In the genomic region with DNA sequence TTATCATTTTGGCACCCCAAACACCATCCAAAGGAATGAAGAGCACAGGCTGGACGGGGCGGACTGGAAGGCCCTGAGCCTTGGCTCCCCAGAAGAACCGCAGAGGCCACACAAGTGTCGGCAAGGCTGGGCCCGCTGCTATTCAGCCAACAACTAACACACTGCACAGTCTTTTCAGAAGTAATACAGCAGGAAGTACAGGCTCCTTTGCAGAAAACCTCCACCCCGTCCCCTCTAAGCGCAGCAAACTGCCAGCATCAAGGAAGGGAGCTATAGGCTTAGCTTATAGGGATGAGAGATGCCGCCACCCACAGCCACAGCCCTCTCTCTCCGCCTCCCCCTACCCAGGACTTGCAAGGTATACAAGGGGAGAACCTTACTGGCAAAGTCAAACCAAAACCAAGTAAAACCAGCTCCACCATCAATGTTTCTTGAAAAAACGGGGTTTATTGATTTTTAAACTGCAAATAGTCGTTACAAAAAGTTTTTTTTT, we compare ENCODE assay signal across 8 cellular contexts. TPM values are rescaled to one million over a fixed set of nuclear protein-coding genes. Genes with fewer than 3 reads are reported as not detected.
DNase-seq lines count a peak whose midpoint lies in the region; ATAC-seq and TF ChIP-seq lines count a peak whose summit lies in the region.

No MANE protein-coding gene starts in this region.

- peaks cover 74% of the 10 kb centered on the region for H3K27me3 Mint-ChIP-seq in HFFc6 (ENCODE audit: insufficient read depth)
- H3K27me3 Mint-ChIP-seq in activated T-cell treated with anti-CD3 and anti-CD28 coated beads, Interleukin-2, amount 50 U/mL, for 72 hours (ENCODE audit: low read depth) = no peaks in the 10 kb centered on the region

- H3K4me1 Mint-ChIP-seq in HFFc6 (ENCODE audit: low read depth) = peaks cover 55% of the 10 kb centered on the region
- H3K4me1 Mint-ChIP-seq in activated T-cell treated with anti-CD3 and anti-CD28 coated beads, Interleukin-2, amount 50 U/mL, for 72 hours (ENCODE audit: low read depth) = peaks cover 67% of the 10 kb centered on the region

- no peaks in the 10 kb centered on the region for H3K27me3 ChIP-seq in skeletal muscle satellite cell (ENCODE audit: control insufficient read depth, insufficient read depth, low read length)
- H3K27me3 ChIP-seq in BE2C = peaks cover 28% of the 10 kb centered on the region
- no peaks in the 10 kb centered on the region for H3K27me3 ChIP-seq in A673 (replicated peaks; ENCODE audit: insufficient read depth, low read depth, low read length, poor library complexity)

- H3K36me3 ChIP-seq in skeletal muscle satellite cell (ENCODE audit: insufficient read depth, low read length) (peaks cover 52% of the 10 kb centered on the region), BE2C (no peaks in the 10 kb centered on the region), A673 (ENCODE audit: insufficient read depth, low read length, poor library complexity, severe bottlenecking) (peaks cover 33% of the 10 kb centered on the region)

- H3K4me1 ChIP-seq in skeletal muscle satellite cell (ENCODE audit: control insufficient read depth, insufficient read depth, low read length) (peaks cover 40% of the 10 kb centered on the region), BE2C (no peaks in the 10 kb centered on the region), A673 (ENCODE audit: insufficient read depth, low read length, poor library complexity, severe bottlenecking) (peaks cover 23% of the 10 kb centered on the region)

- peak overlapping the region; percentile 68 for H3K4me3 Mint-ChIP-seq in HFFc6
- peak overlapping the region; percentile 73 to 86 for H3K4me3 Mint-ChIP-seq in activated T-cell treated with anti-CD3 and anti-CD28 coated beads, Interleukin-2, amount 50 U/mL, for 72 hours

- ATAC-seq in activated T-cell treated with anti-CD3 and anti-CD28 coated beads, Interleukin-2, amount 50 U/mL, for 72 hours (replicated peaks in 1 of 2) = peak; percentile 3 to 6
- ATAC-seq in HG02852 (IDR thresholded peaks at IDR 0.05; ENCODE audit: unreplicated experiment) = no peak

- H3K4me3 ChIP-seq in skeletal muscle satellite cell (ENCODE audit: low read length) (peak overlapping the region; percentile 53), BE2C (ENCODE audit: low read depth, low read length) (no peak overlapping the region), A673 (ENCODE audit: low read depth, low read length, poor library complexity, severe bottlenecking) (no peak overlapping the region)

- intact Hi-C loops in A673 (cut with micrococcal nuclease; ENCODE audit: unreplicated experiment) = loop anchor here (5.0 kb wide), 2 partner anchors 240 to 435 kb away; no protein-coding TSS in a partner anchor

- peak overlapping the region; percentile 99 for H3K27ac Mint-ChIP-seq in HFFc6
- peak overlapping the region; percentile 78 for H3K27ac Mint-ChIP-seq in activated T-cell treated with anti-CD3 and anti-CD28 coated beads, Interleukin-2, amount 50 U/mL, for 72 hours

- no peak overlapping the region for H3K27ac ChIP-seq in A673 (ENCODE audit: low read depth, low read length, poor library complexity, severe bottlenecking)

- peak overlapping the region; percentile 97 for H3K4me2 ChIP-seq in skeletal muscle satellite cell (ENCODE audit: low read length)

- BruUV-seq in A673 (replicated peaks; lab: Mats Ljungman, UMichigan) = no TSS peak

- H3K9me3 ChIP-seq in skeletal muscle satellite cell (replicated peaks; ENCODE audit: low read length) = no peaks in the 10 kb centered on the region
- no peaks in the 10 kb centered on the region for H3K9me3 ChIP-seq in BE2C
- no peaks in the 10 kb centered on the region for H3K9me3 ChIP-seq in A673 (ENCODE audit: low read depth, low read length, poor library complexity, severe bottlenecking)

- no peak for TF ChIP-seq CTCF in HFFc6 (IDR thresholded peaks at IDR 0.05)
- no peak for TF ChIP-seq CTCF in BE2C (IDR thresholded peaks at IDR 0.05; ENCODE audit: low read depth, low read length)
- no peak for TF ChIP-seq CTCF in A673 (conservative IDR thresholded peaks at IDR 0.05; ENCODE audit: low read depth, low read length)

- H3K9me3 Mint-ChIP-seq in HFFc6 = peaks cover 9% of the 10 kb centered on the region
- no peaks in the 10 kb centered on the region for H3K9me3 Mint-ChIP-seq in activated T-cell treated with anti-CD3 and anti-CD28 coated beads, Interleukin-2, amount 50 U/mL, for 72 hours

- DNase-seq in HFFc6 (no peak), globus pallidus (ENCODE audit: low spot score) (peak; percentile 48), BE2C (no peak), NCI-H526 (lab: John Stamatoyannopoulos, UW) (no peak), A673 (ENCODE audit: low spot score) (no peak)
- DNase-seq in activated T-cell treated with anti-CD3 and anti-CD28 coated beads, Interleukin-2, amount 50 U/mL, for 72 hours = peak; percentile 42 to 45

- CTCF ChIA-PET in A673 (lab: Charles Lee) = interaction anchor here (0.7 kb wide), 1 partner anchor 538 kb away, joined by 14 read pairs; no protein-coding TSS in a partner anchor

- POLR2A ChIA-PET in A673 (lab: Charles Lee; ENCODE audit: low non-redundant PET) = no interaction called here

- peaks cover 61% of the 10 kb centered on the region for H3K36me3 Mint-ChIP-seq in HFFc6 (ENCODE audit: low read depth)
- peaks cover 27 to 34% of the 10 kb centered on the region in 2 donors for H3K36me3 Mint-ChIP-seq in activated T-cell treated with anti-CD3 and anti-CD28 coated beads, Interleukin-2, amount 50 U/mL, for 72 hours (ENCODE audit: insufficient read depth in 2 of 2)

- H3K9ac ChIP-seq in skeletal muscle satellite cell (ENCODE audit: low read depth, low read length) = peak overlapping the region; percentile 97

RNA-seq across cellular contexts. Expression of gene ZFP36L1, which starts 5.6 kb away (rescaled TPM):
- total RNA-seq in HFFc6 (2021; fragmentation: NEBNext Ultra II Directional; extraction: Animal tissue kit (Norgen Biotek cat#: 25700)) = 100 to 1,000 TPM; 135 to 161 (median 144) TPM
- 10 to 100 TPM; 95.0 TPM for total RNA-seq in activated T-cell treated with anti-CD3 and anti-CD28 coated beads, Interleukin-2, amount 50 U/mL, for 72 hours
- total RNA-seq in skeletal muscle satellite cell (2012; rRNA removed) = 97.0 and 105 TPM in 2 replicates
- 0.71 TPM for polyA plus RNA-seq in BE2C (2012; ENCODE audit: insufficient read depth, insufficient read length, low read depth)
- 69.5 and 77.1 TPM in 2 replicates for total RNA-seq in A673 (2021)

Comparison
In these comparisons a context has a peak if more than half of its experiments do, and no peak if none do; other contexts are left out.
1. DNase-seq: peak in activated T-cell treated with anti-CD3 and anti-CD28 coated beads, Interleukin-2, amount 50 U/mL, for 72 hours (2 of 2) and globus pallidus (single experiment); none in HFFc6 (single experiment), BE2C (single experiment), NCI-H526 (0 of 2) and A673 (single experiment).